In genomic region chr3:55750525-55750924, GRCh38 we compare ENCODE assay signal across 18 cellular contexts.
DNase-seq lines count a peak whose midpoint lies in the region; ATAC-seq and FAIRE-seq lines count a peak whose summit lies in the region.
"Had no signal": no experiment of that assay in that cellular context is flagged by ENCODE, and none has a peak within 500 bp of the region (broad histone marks: within the 10 kb centered on the region; RNA-seq: fewer than 3 reads in every experiment).

No MANE protein-coding gene starts in this region.

- intact Hi-C loops in Right ventricle myocardium superior (cut with DNase I) (no loop called here), aorta (cut with DNase I) (no loop called here)

- H3K27ac ChIP-seq in aorta (ENCODE audit: low read depth in 1 of 2, low read length in 2 of 2) = no peak overlapping the region
- H3K27ac ChIP-seq: stomach, WERI-Rb-1 had no signal

- peak; percentile 59 for FAIRE-seq in urothelium cell line (lab: Jason Lieb, UNC)
- FAIRE-seq: HepG2 had no signal

- peaks cover 0 to 3% of the 10 kb centered on the region in 2 donors for H3K27me3 ChIP-seq in aorta (ENCODE audit: control insufficient read depth in 1 of 2, insufficient read depth in 2 of 2, low read length in 1 of 2)
- H3K27me3 ChIP-seq: stomach had no signal

- peak; percentile 26 for DNase-seq in SIG-M5 treated with dmso at 0.1 percent for 504 hours (lab: John Stamatoyannopoulos, UW; ENCODE audit: unreplicated experiment)
- DNase-seq in SIG-M5 (lab: John Stamatoyannopoulos, UW) = no peak
- DNase-seq in astrocyte of the hippocampus (ENCODE audit: low read depth, low spot score) = peak; percentile 94
- DNase-seq in iris pigment epithelial cell (ENCODE audit: low read depth) = peak; percentile 94
- DNase-seq in urothelium cell line (ENCODE audit: low spot score) = peak; percentile 70
- no peak for DNase-seq in Right ventricle myocardium superior
- DNase-seq in aorta = no peak
- DNase-seq in mesenteric fat pad (ENCODE audit: low spot score) = no peak
- DNase-seq: 8988T; activated T-cell treated with anti-CD3 and anti-CD28 coated beads, Interleukin-2, amount 50 U/mL, for 4 hours; foreskin melanocyte; GDM1; NCI-H1930; stimulated activated CD4-positive, alpha-beta T cell treated with anti-CD3 and anti-CD28 coated beads, Interleukin-4, amount 100 ng/mL, for 1 hour; stomach; WERI-Rb-1 had no signal

- 72 to 74% methylated on average over 6 of the region's 6 CpGs for WGBS in aorta, 2 donors

- ATAC-seq in Right ventricle myocardium superior (ENCODE audit: poor library complexity) (no peak), aorta (ENCODE audit: low FRiP score) (no peak)
- ATAC-seq: activated T-cell treated with anti-CD3 and anti-CD28 coated beads, Interleukin-2, amount 50 U/mL, for 4 hours; HepG2; left lobe of liver had no signal

- no peaks in the 10 kb centered on the region for H3K4me1 ChIP-seq in aorta (ENCODE audit: control insufficient read depth in 1 of 2, insufficient read depth in 2 of 2, low read length in 2 of 2)
- H3K4me1 ChIP-seq: stomach had no signal

- H3K9me3 ChIP-seq in aorta (ENCODE audit: control insufficient read depth, low read length) = no peaks in the 10 kb centered on the region
- H3K9me3 ChIP-seq: stomach had no signal

- no peaks in the 10 kb centered on the region for H3K36me3 ChIP-seq in aorta (ENCODE audit: control insufficient read depth in 1 of 2, insufficient read depth in 2 of 2, low read length in 1 of 2)
- H3K36me3 ChIP-seq: stomach, WERI-Rb-1 had no signal

- H3K4me3 ChIP-seq in aorta (ENCODE audit: low read length in 2 of 2) = no peak overlapping the region
- H3K4me3 ChIP-seq: stomach had no signal

Comparison
In these comparisons a context has a peak if more than half of its experiments do, and no peak if none do; other contexts are left out.
1. DNase-seq: peak in SIG-M5 treated with dmso at 0.1 percent for 504 hours (single experiment), astrocyte of the hippocampus (single experiment), iris pigment epithelial cell (single experiment) and urothelium cell line (single experiment); none in SIG-M5 (single experiment), Right ventricle myocardium superior (single experiment), aorta (0 of 2) and mesenteric fat pad (single experiment).